Comparison of ENCODE assay signal across 26 cellular contexts in genomic region chr15:76979331-76979925, GRCh38. TPM values are rescaled to one million over a fixed set of nuclear protein-coding genes. Genes with fewer than 3 reads are reported as not detected.
DNase-seq lines count a peak whose midpoint lies in the region; ATAC-seq and TF ChIP-seq lines count a peak whose summit lies in the region.
"Had no signal": no experiment of that assay in that cellular context is flagged by ENCODE, and none has a peak within 500 bp of the region (broad histone marks: within the 10 kb centered on the region; RNA-seq: fewer than 3 reads in every experiment).

No MANE protein-coding gene starts in this region.

- intact Hi-C loops in left colon (cut with DNase I, micrococcal nuclease) = no loop called here
- intact Hi-C loops in adrenal gland (cut with DNase I) = no loop called here

- DNase-seq in AG04450 (ENCODE audit: low read depth, low spot score) (peak; percentile 18), choroid plexus epithelial cell (ENCODE audit: low read depth) (peak; percentile 30), osteocyte (ENCODE audit: extremely low spot score, unreplicated experiment) (peak; percentile 78), NOMO-1 (lab: John Stamatoyannopoulos, UW; ENCODE audit: unreplicated experiment in 2 of 2) (no peak), SHP77 (lab: John Stamatoyannopoulos, UW) (no peak), left colon (no peak), adrenal gland (no peak)
- DNase-seq in activated CD8-positive, alpha-beta memory T cell treated with anti-CD3 and anti-CD28 coated beads, Interleukin-2, amount 50 U/mL, for 48 hours = peak; percentile 36
- DNase-seq: 8988T; ACHN; CD4-positive, CD25-positive, alpha-beta regulatory T cell; DMS153; DND-41; KBM-7; MV-4-11; NCI-H1105; NCI-H1436 treated with DMSO at 0.1 percent for 48 hours; NCI-H187 treated with DMSO at 0.1 percent for 48 hours; NCI-H2171 treated with DMSO at 0.1 percent for 48 hours; NCI-H524 treated with DMSO at 0.1 percent for 48 hours; NCI-H774; SHP77 treated with DMSO at 0.1 percent for 48 hours had no signal

- H3K4me3 Mint-ChIP-seq in osteocyte (ENCODE audit: unreplicated experiment) = no peak overlapping the region
- H3K4me3 Mint-ChIP-seq: CD4-positive, CD25-positive, alpha-beta regulatory T cell had no signal

- peaks cover 4% of the 10 kb centered on the region for H3K4me1 Mint-ChIP-seq in osteocyte (ENCODE audit: unreplicated experiment)

- TF ChIP-seq POLR2A in adrenal gland (IDR thresholded peaks at IDR 0.05) = no peak

- peaks cover 4% of the 10 kb centered on the region for H3K27me3 ChIP-seq in AG04450 (ENCODE audit: control insufficient read depth, insufficient read depth, low read length)
- peaks cover 3% of the 10 kb centered on the region for H3K27me3 ChIP-seq in adrenal gland
- H3K27me3 ChIP-seq: BLaER1 had no signal

- H3K4me3 ChIP-seq in AG04450 (ENCODE audit: low read depth, low read length) = no peak overlapping the region
- no peak overlapping the region for H3K4me3 ChIP-seq in choroid plexus epithelial cell (ENCODE audit: low read depth, low read length)
- no peak overlapping the region for H3K4me3 ChIP-seq in adrenal gland
- H3K4me3 ChIP-seq: BLaER1 had no signal

- H3K9me3 ChIP-seq in AG04450 (ENCODE audit: control insufficient read depth, insufficient read depth, low read length) (peaks cover 9% of the 10 kb centered on the region), adrenal gland (replicated peaks in 1 of 3) (no peaks in the 10 kb centered on the region)

- peaks cover 17% of the 10 kb centered on the region for H3K27me3 Mint-ChIP-seq in osteocyte (ENCODE audit: unreplicated experiment)
- H3K27me3 Mint-ChIP-seq: CD4-positive, CD25-positive, alpha-beta regulatory T cell had no signal

- H3K27ac ChIP-seq in AG04450 (ENCODE audit: low read depth, low read length) (peak overlapping the region; percentile 31), adrenal gland (no peak overlapping the region)
- H3K27ac ChIP-seq: BLaER1, RWPE1 had no signal

- no peaks in the 10 kb centered on the region for H3K36me3 Mint-ChIP-seq in osteocyte (ENCODE audit: unreplicated experiment)
- H3K36me3 Mint-ChIP-seq: CD4-positive, CD25-positive, alpha-beta regulatory T cell had no signal

- WGBS in adrenal gland, 4 donors = 90 to 98% (median 92%) methylated on average over 17 to 23 of the region's 23 CpGs

- no peak overlapping the region for H3K27ac Mint-ChIP-seq in osteocyte (ENCODE audit: unreplicated experiment)
- H3K27ac Mint-ChIP-seq: CD4-positive, CD25-positive, alpha-beta regulatory T cell had no signal

- no peaks in the 10 kb centered on the region for H3K4me1 ChIP-seq in adrenal gland (replicated peaks in 1 of 2)
- H3K4me1 ChIP-seq: BLaER1 had no signal

- POLR2A ChIA-PET in AG04450 (lab: Yijun Ruan, JAX) = no interaction called here

- H3K36me3 ChIP-seq in adrenal gland (replicated peaks in 1 of 2) = no peaks in the 10 kb centered on the region
- H3K36me3 ChIP-seq: BLaER1 had no signal

- H3K9me3 Mint-ChIP-seq in osteocyte (ENCODE audit: unreplicated experiment) = peaks cover 3% of the 10 kb centered on the region

- ATAC-seq in left colon = no peak
- ATAC-seq: Panc1 had no signal

- TF ChIP-seq CTCF in AG04450 (IDR thresholded peaks at IDR 0.05; ENCODE audit: low read depth, low read length) (no peak), choroid plexus epithelial cell (conservative IDR thresholded peaks at IDR 0.05; ENCODE audit: low read depth, low read length) (no peak), osteocyte (IDR thresholded peaks at IDR 0.05) (no peak), adrenal gland (IDR thresholded peaks at IDR 0.05) (no peak)

- CTCF ChIA-PET in AG04450 (lab: Charles Lee) = interaction anchor here (0.7 to 1.3 kb wide), 2 partner anchors 9 to 44 kb away, joined by 4 read pairs; no protein-coding TSS in a partner anchor

RNA-seq across cellular contexts. Expression of gene PSTPIP1, which starts 15.5 kb away (rescaled TPM):
- 0.21 and 0.30 TPM in 2 replicates for polyA plus RNA-seq in AG04450 (2011; rRNA removed)
- 0.41 TPM in 1 of 2 replicates, not detected in the other for polyA minus RNA-seq in AG04450 (2011; rRNA and poly(A)+ RNA removed)
- not detected in 2 replicates for total RNA-seq in osteocyte
- total RNA-seq in left colon = 1 to 10 TPM; 1.6 to 7.2 TPM
- 10 to 100 TPM in 5 of 8 donors, 1 to 10 TPM in 3; 8.6 to 15.3 (median 10.7) TPM for total RNA-seq in adrenal gland
- polyA plus RNA-seq in adrenal gland = 10 to 100 TPM in 2 of 3 donors, 1 to 10 TPM in 1; 1.4 to 31.5 (median 16.7) TPM
- total RNA-seq: LHCN-M2 had no signal

RNA-seq across cellular contexts. Expression of gene RCN2, which starts 47.9 kb away (rescaled TPM):
- polyA plus RNA-seq in AG04450 (2011; rRNA removed) = 77.8 and 123 TPM in 2 replicates
- 13.0 and 29.6 TPM in 2 replicates for polyA minus RNA-seq in AG04450 (2011; rRNA and poly(A)+ RNA removed)
- 81.3 and 82.2 TPM in 2 replicates for total RNA-seq in osteocyte
- 10 to 100 TPM; 28.8 to 30.0 TPM for total RNA-seq in left colon
- 10 to 100 TPM; 15.5 to 40.2 (median 30.5) TPM for total RNA-seq in adrenal gland
- polyA plus RNA-seq in adrenal gland = 10 to 100 TPM in 2 of 3 donors, 1 to 10 TPM in 1; 9.7 to 58.6 (median 12.9) TPM

Comparison
In these comparisons a context has a peak if more than half of its experiments do, and no peak if none do; other contexts are left out.
1. DNase-seq: peak in AG04450 (single experiment), activated CD8-positive, alpha-beta memory T cell treated with anti-CD3 and anti-CD28 coated beads, Interleukin-2, amount 50 U/mL, for 48 hours (single experiment), choroid plexus epithelial cell (single experiment) and osteocyte (single experiment); none in NOMO-1 (0 of 2), SHP77 (0 of 2), left colon (0 of 2) and adrenal gland (0 of 7).